ENCODE assay signal across 9 cellular contexts in the genomic region with DNA sequence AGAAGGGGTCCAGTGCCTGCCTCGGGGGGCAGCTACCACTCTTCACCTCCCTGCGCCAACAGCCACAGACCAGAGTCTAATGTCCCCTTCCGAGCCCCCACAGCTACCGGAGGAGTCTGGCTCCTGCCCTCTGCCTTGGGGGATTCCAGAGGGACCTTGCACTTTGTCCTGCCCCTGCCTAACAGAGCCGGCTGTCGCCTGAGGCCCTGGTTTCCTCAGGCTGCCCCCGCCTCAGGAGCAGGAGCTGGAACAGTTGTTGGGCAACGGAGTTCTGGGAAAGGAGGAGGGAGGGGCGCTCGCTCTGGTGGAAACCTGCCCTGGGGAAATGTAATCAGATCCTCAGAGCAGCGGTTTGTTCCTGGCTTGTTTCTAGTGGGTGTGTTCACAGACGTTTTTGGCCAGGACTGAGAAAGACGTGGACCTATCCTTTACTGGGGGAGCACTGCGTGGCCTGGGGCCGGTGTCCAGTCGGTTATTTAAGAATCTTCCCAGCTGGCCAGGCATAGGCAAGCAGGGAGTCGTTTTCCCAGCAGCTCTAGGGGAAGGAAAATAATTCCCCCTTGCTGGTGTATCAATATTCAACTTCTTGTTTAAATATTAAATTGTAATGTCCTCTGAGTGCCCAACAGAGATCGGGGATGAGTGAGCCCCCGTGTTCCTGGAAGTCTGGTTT. TPM values are rescaled to one million over a fixed set of nuclear protein-coding genes. Genes with fewer than 3 reads are reported as not detected.
DNase-seq lines count a peak whose midpoint lies in the region; ATAC-seq and TF ChIP-seq lines count a peak whose summit lies in the region.
"Had no signal": no experiment of that assay in that cellular context is flagged by ENCODE, and none has a peak within 500 bp of the region (broad histone marks: within the 10 kb centered on the region; RNA-seq: fewer than 3 reads in every experiment).

No MANE protein-coding gene starts in this region.

- TF ChIP-seq POLR2A in upper lobe of left lung (IDR thresholded peaks at IDR 0.05), result peak in 2 of 4 donors; percentile 28 to 30

- no peak overlapping the region for H3K27ac Mint-ChIP-seq in activated CD8-positive, alpha-beta T cell treated with anti-CD3 and anti-CD28 coated beads, Interleukin-2, amount 10 ng/mL, durations not matched to agents 7 days and 5 days
- H3K27ac Mint-ChIP-seq: naive B cell had no signal

- intact Hi-C loops in dorsolateral prefrontal cortex (cut with DNase I), result no loop called here
- intact Hi-C loops in lower lobe of right lung (cut with DNase I), result no loop called here

- CTCF ChIA-PET in activated CD8-positive, alpha-beta T cell treated with anti-CD3 and anti-CD28 coated beads, Interleukin-2, amount 10 ng/mL, durations not matched to agents 7 days and 5 days (lab: Charles Lee), result no interaction called here

- TF ChIP-seq EP300 in upper lobe of left lung (IDR thresholded peaks at IDR 0.05), result peak; percentile 73 to 96 (median 84)

- H3K36me3 ChIP-seq in lower lobe of right lung (peaks cover 3% of the 10 kb centered on the region), upper lobe of left lung (peaks cover 0 to 19% (median 4%) of the 10 kb centered on the region in 4 donors)

- no peaks in the 10 kb centered on the region for H3K9me3 Mint-ChIP-seq in activated CD8-positive, alpha-beta T cell treated with anti-CD3 and anti-CD28 coated beads, Interleukin-2, amount 10 ng/mL, durations not matched to agents 7 days and 5 days (ENCODE audit: insufficient read depth)
- H3K9me3 Mint-ChIP-seq: naive B cell had no signal

- H3K4me3 ChIP-seq in dorsolateral prefrontal cortex (no peak overlapping the region), lower lobe of right lung (no peak overlapping the region), upper lobe of left lung (no peak overlapping the region)

- H3K27me3 ChIP-seq in dorsolateral prefrontal cortex (no peaks in the 10 kb centered on the region), lower lobe of right lung (ENCODE audit: low read depth) (no peaks in the 10 kb centered on the region), upper lobe of left lung (no peaks in the 10 kb centered on the region)

- H3K4me1 Mint-ChIP-seq in activated CD8-positive, alpha-beta T cell treated with anti-CD3 and anti-CD28 coated beads, Interleukin-2, amount 10 ng/mL, durations not matched to agents 7 days and 5 days (ENCODE audit: low read depth), result no peaks in the 10 kb centered on the region

- WGBS in upper lobe of left lung, 2 donors, result 25 to 31% methylated on average over 10 to 16 of the region's 19 CpGs

- H3K27ac ChIP-seq in dorsolateral prefrontal cortex, result peak overlapping the region in 51 of 59 donors; percentile 29 to 91 (median 72)
- peak overlapping the region; percentile 86 for H3K27ac ChIP-seq in lower lobe of right lung
- H3K27ac ChIP-seq in upper lobe of left lung, result peak overlapping the region; percentile 77 to 88 (median 84)

- TF ChIP-seq CTCF in dorsolateral prefrontal cortex (IDR thresholded peaks at IDR 0.05 in 54 of 56, conservative IDR thresholded peaks at IDR 0.05 in 2 of 56; ENCODE audit: low read depth in 1 of 56, partially characterized antibody in 56 of 56), result no peak
- no peak for TF ChIP-seq CTCF in lower lobe of right lung (IDR thresholded peaks at IDR 0.05)
- no peak for TF ChIP-seq CTCF in upper lobe of left lung (IDR thresholded peaks at IDR 0.05)

- DNase-seq in GM04503 (ENCODE audit: low read depth), result peak; percentile 89
- peak; percentile 10 for DNase-seq in NCI-H510A (lab: John Stamatoyannopoulos, UW)
- peak in 5 of 10 donors; percentile 30 to 54 (median 50) for DNase-seq in dorsolateral prefrontal cortex
- peak; percentile 81 for DNase-seq in lower lobe of right lung
- peak; percentile 65 to 91 for DNase-seq in upper lobe of left lung
- DNase-seq in activated CD8-positive, alpha-beta T cell treated with anti-CD3 and anti-CD28 coated beads, Interleukin-2, amount 10 ng/mL, durations not matched to agents 7 days and 5 days, result no peak
- DNase-seq in NOMO-1 treated with DMSO at 0.1 percent for 48 hours (lab: John Stamatoyannopoulos, UW; ENCODE audit: unreplicated experiment), result no peak
- no peak for DNase-seq in activated CD4-positive, alpha-beta T cell treated with anti-CD3 and anti-CD28 coated beads, Interleukin-2, amount 50 U/mL, for 1 hour
- DNase-seq: naive B cell had no signal

- H3K36me3 Mint-ChIP-seq in activated CD8-positive, alpha-beta T cell treated with anti-CD3 and anti-CD28 coated beads, Interleukin-2, amount 10 ng/mL, durations not matched to agents 7 days and 5 days (ENCODE audit: low read depth), result no peaks in the 10 kb centered on the region
- H3K36me3 Mint-ChIP-seq: naive B cell had no signal

- no peaks in the 10 kb centered on the region for H3K9me3 ChIP-seq in lower lobe of right lung
- H3K9me3 ChIP-seq in upper lobe of left lung, result no peaks in the 10 kb centered on the region

- H3K4me3 Mint-ChIP-seq in activated CD8-positive, alpha-beta T cell treated with anti-CD3 and anti-CD28 coated beads, Interleukin-2, amount 10 ng/mL, durations not matched to agents 7 days and 5 days, result no peak overlapping the region
- H3K4me3 Mint-ChIP-seq: naive B cell had no signal

- ATAC-seq in lower lobe of right lung (peak; percentile 87 to 90), upper lobe of left lung (ENCODE audit: low FRiP score in 2 of 2) (peak; percentile 75 to 93)
- no peak for ATAC-seq in activated CD8-positive, alpha-beta T cell treated with anti-CD3 and anti-CD28 coated beads, Interleukin-2, amount 10 ng/mL, durations not matched to agents 7 days and 5 days

- H3K27me3 Mint-ChIP-seq in activated CD8-positive, alpha-beta T cell treated with anti-CD3 and anti-CD28 coated beads, Interleukin-2, amount 10 ng/mL, durations not matched to agents 7 days and 5 days (ENCODE audit: low read depth), result no peaks in the 10 kb centered on the region

- POLR2A ChIA-PET in activated CD8-positive, alpha-beta T cell treated with anti-CD3 and anti-CD28 coated beads, Interleukin-2, amount 10 ng/mL, durations not matched to agents 7 days and 5 days (lab: Charles Lee), result no interaction called here

- H3K4me1 ChIP-seq in lower lobe of right lung, result peaks cover 55% of the 10 kb centered on the region
- H3K4me1 ChIP-seq in upper lobe of left lung, result peaks cover 29 to 47% (median 40%) of the 10 kb centered on the region in 4 donors

RNA-seq across cellular contexts. Expression of a gene that starts 32.3 kb away (rescaled TPM):
- 10 to 100 TPM in 32 of 120 experiments, 1 to 10 TPM in 88; 1.8 to 24.5 (median 7.7) TPM for total RNA-seq in dorsolateral prefrontal cortex
- total RNA-seq in lower lobe of right lung, result 19.4 TPM
- 10 to 100 TPM in 5 of 6 donors, 1 to 10 TPM in 1; 7.7 to 30.0 (median 16.1) TPM for total RNA-seq in upper lobe of left lung
- total RNA-seq in activated CD8-positive, alpha-beta T cell treated with anti-CD3 and anti-CD28 coated beads, Interleukin-2, amount 10 ng/mL, durations not matched to agents 7 days and 5 days, result under 1 TPM in 1 of 2 experiments, not detected in 1; 0.16 TPM

RNA-seq across cellular contexts. Expression of a gene that starts 39.2 kb away (rescaled TPM):
- total RNA-seq in dorsolateral prefrontal cortex (100 to 1,000 TPM in 119 of 120 experiments, 10 to 100 TPM in 1; 85.4 to 229 (median 131) TPM), lower lobe of right lung (219 TPM), upper lobe of left lung (100 to 1,000 TPM in 5 of 6 donors, 10 to 100 TPM in 1; 79.6 to 265 (median 220) TPM)
- total RNA-seq in activated CD8-positive, alpha-beta T cell treated with anti-CD3 and anti-CD28 coated beads, Interleukin-2, amount 10 ng/mL, durations not matched to agents 7 days and 5 days, result 10 to 100 TPM; 87.7 to 91.4 TPM

RNA-seq across cellular contexts. Expression of a gene that starts 48.0 kb away (rescaled TPM):
- 1 to 10 TPM in 62 of 120 experiments, under 1 TPM in 31, not detected in 27; 0.65 to 6.3 (median 1.3) TPM for total RNA-seq in dorsolateral prefrontal cortex
- total RNA-seq in lower lobe of right lung, result 1.0 TPM
- 1 to 10 TPM in 1 of 6 donors, under 1 TPM in 2, not detected in 3; 0.44 to 1.2 (median 0.78) TPM for total RNA-seq in upper lobe of left lung
- total RNA-seq in activated CD8-positive, alpha-beta T cell treated with anti-CD3 and anti-CD28 coated beads, Interleukin-2, amount 10 ng/mL, durations not matched to agents 7 days and 5 days, result 1 to 10 TPM in 1 of 2 experiments, under 1 TPM in 1; 0.63 to 1.4 TPM

Comparison
In these comparisons a context has a peak if more than half of its experiments do, and no peak if none do; other contexts are left out.
1. DNase-seq: peak in GM04503 (single experiment), NCI-H510A (single experiment), lower lobe of right lung (single experiment) and upper lobe of left lung (2 of 2); none in activated CD8-positive, alpha-beta T cell treated with anti-CD3 and anti-CD28 coated beads, Interleukin-2, amount 10 ng/mL, durations not matched to agents 7 days and 5 days (single experiment), NOMO-1 treated with DMSO at 0.1 percent for 48 hours (single experiment) and activated CD4-positive, alpha-beta T cell treated with anti-CD3 and anti-CD28 coated beads, Interleukin-2, amount 50 U/mL, for 1 hour (single experiment).
2. Peak in every context shown above with its lines, with median percentiles within 50 percentile points of each other: H3K27ac ChIP-seq.